In genomic region chrX:123129805-123130204, GRCh38 we compare ENCODE assay signal across 4 cellular contexts. TPM values are rescaled to one million over a fixed set of nuclear protein-coding genes. Genes with fewer than 3 reads are reported as not detected.
"Had no signal": no experiment of that assay in that cellular context is flagged by ENCODE, and none has a peak within 500 bp of the region (broad histone marks: within the 10 kb centered on the region; RNA-seq: fewer than 3 reads in every experiment).

No MANE protein-coding gene starts in this region.

RNA-seq across cellular contexts. Expression of gene GRIA3, which starts 54.3 kb away (rescaled TPM):
- total RNA-seq: lung microvascular endothelial cell; myocyte; naive thymus-derived CD4-positive, alpha-beta T cell; naive thymus-derived CD8-positive, alpha-beta T cell had no signal
